In the genomic region with DNA sequence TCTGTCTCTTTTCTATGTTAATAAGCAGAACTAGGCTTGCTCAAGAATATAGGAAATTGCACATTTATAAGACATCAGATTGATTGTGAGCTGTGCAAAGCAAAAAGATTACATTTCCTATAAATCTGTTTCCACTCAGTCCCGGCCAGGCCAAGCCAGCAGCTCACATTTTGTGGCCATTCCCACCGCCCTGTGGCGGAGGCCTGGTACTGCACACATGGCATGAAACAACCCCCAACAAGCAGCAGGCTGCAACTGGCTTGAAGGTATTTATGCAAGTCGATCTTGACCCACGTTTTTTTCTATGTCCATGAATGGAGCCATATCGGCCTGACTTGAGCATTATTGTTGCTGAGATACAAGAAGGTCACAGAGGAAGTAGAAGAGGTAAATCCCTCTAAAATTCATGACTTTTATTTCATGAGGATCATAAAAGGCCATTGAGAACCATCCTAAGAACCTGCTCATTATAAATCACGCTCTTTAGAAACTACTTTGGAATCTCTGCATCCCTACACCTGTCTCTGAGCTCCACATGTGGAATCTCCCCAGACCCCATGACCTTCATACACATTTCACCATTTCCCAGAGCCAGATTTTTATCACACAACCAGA, we compare ENCODE assay signal across 8 cellular contexts.
DNase-seq lines count a peak whose midpoint lies in the region; ATAC-seq and TF ChIP-seq lines count a peak whose summit lies in the region.

No MANE protein-coding gene starts in this region.

- DNase-seq in NOMO-1 (lab: John Stamatoyannopoulos, UW; ENCODE audit: unreplicated experiment in 2 of 2) (peak; percentile 28 to 31), NOMO-1 treated with dmso at 0.1 percent for 144 hours (lab: John Stamatoyannopoulos, UW; ENCODE audit: unreplicated experiment) (no peak), SK-N-SH (peak; percentile 72), dorsolateral prefrontal cortex (peak; percentile 32 to 86 (median 76)), lower leg skin (ENCODE audit: low spot score in 2 of 2) (peak; percentile 33 to 88)
- DNase-seq in stimulated activated naive B cell treated with anti-CD40 and anti-IgM and Interleukin-4, amounts not matched to agents 10 μg/mL and 1 μg/mL and 100 μg/mL, for 72 hours: peak; percentile 34

- no peaks in the 10 kb centered on the region for H3K36me3 Mint-ChIP-seq in stimulated activated naive B cell treated with anti-CD40 and anti-IgM and Interleukin-4, amounts not matched to agents 10 μg/mL and 1 μg/mL and 100 μg/mL, for 72 hours

- TF ChIP-seq EP300 in SK-N-SH (IDR thresholded peaks at IDR 0.05; ENCODE audit: borderline replicate concordance in 1 of 2, low read depth in 1 of 2, low read length in 1 of 2): no peak

- H3K4me3 ChIP-seq in SK-N-SH (ENCODE audit: low read depth in 2 of 2, low read length in 1 of 2): 0 out of 4 replicates have a peak overlapping the region, but pooled peaks of 1 of the 2 experiments have one; percentile 9
- no peak overlapping the region for H3K4me3 ChIP-seq in dorsolateral prefrontal cortex
- H3K4me3 ChIP-seq in lower leg skin (ENCODE audit: low read depth, poor library complexity, severe bottlenecking): no peak overlapping the region

- no peaks in the 10 kb centered on the region for H3F3A ChIP-seq in SK-N-SH (replicated peaks; ENCODE audit: insufficient read depth)

- H3K27ac ChIP-seq in SK-N-SH (ENCODE audit: low read depth in 2 of 2, low read length in 1 of 2): no peak overlapping the region
- H3K27ac ChIP-seq in dorsolateral prefrontal cortex: no peak overlapping the region

- H3K4me1 ChIP-seq in SK-N-SH (ENCODE audit: control insufficient read depth in 1 of 2, insufficient read depth in 2 of 2, low read depth in 1 of 2, low read length in 1 of 2): no peaks in the 10 kb centered on the region; a peak in 2 of 4 replicates

- ATAC-seq in HG03378 (IDR thresholded peaks at IDR 0.05; ENCODE audit: unreplicated experiment) (peak; percentile 50), HG03457 (IDR thresholded peaks at IDR 0.05; ENCODE audit: unreplicated experiment) (no peak)
- ATAC-seq in stimulated activated naive B cell treated with anti-CD40 and anti-IgM and Interleukin-4, amounts not matched to agents 10 μg/mL and 1 μg/mL and 100 μg/mL, for 72 hours (replicated peaks): peak; percentile 76 to 77

- H4K20me1 ChIP-seq in SK-N-SH (ENCODE audit: insufficient read depth): no peaks in the 10 kb centered on the region

- H3K4me2 ChIP-seq in SK-N-SH: no peak overlapping the region

- TF ChIP-seq POLR2A in lower leg skin (IDR thresholded peaks at IDR 0.05): no peak

- intact Hi-C loops in dorsolateral prefrontal cortex (cut with DNase I): loop anchor here in 1 of 2 donors (5.0 kb wide), 1 partner anchor 1574 kb away; no protein-coding TSS in a partner anchor
- intact Hi-C loops in lower leg skin (cut with DNase I; ENCODE audit: low total_unique reads): no loop called here

- WGBS in SK-N-SH (ENCODE audit: low lambda C conversion rate): 7% methylated on average over 7 of the region's 7 CpGs
- 19 to 27% methylated on average over 7 of the region's 7 CpGs for WGBS in lower leg skin, 2 donors

- H3K36me3 ChIP-seq in SK-N-SH (replicated peaks in 1 of 2; ENCODE audit: control insufficient read depth in 1 of 2, insufficient read depth in 2 of 2, low read length in 1 of 2): no peaks in the 10 kb centered on the region

- TF ChIP-seq CTCF in SK-N-SH (IDR thresholded peaks at IDR 0.05) (peak; percentile 77), dorsolateral prefrontal cortex (IDR thresholded peaks at IDR 0.05 in 54 of 56, conservative IDR thresholded peaks at IDR 0.05 in 2 of 56; ENCODE audit: low read depth in 1 of 56, partially characterized antibody in 56 of 56) (peak; percentile 42 to 92 (median 86)), lower leg skin (IDR thresholded peaks at IDR 0.05) (peak in 1 of 3 donors; percentile 45)

- peak; percentile 86 for TF ChIP-seq RAD21 in SK-N-SH (IDR thresholded peaks at IDR 0.05; ENCODE audit: low read length)

- peaks cover 15 to 28% of the 10 kb centered on the region in 2 donors for H3K27me3 Mint-ChIP-seq in stimulated activated naive B cell treated with anti-CD40 and anti-IgM and Interleukin-4, amounts not matched to agents 10 μg/mL and 1 μg/mL and 100 μg/mL, for 72 hours

- no peak overlapping the region for H3K4me3 Mint-ChIP-seq in stimulated activated naive B cell treated with anti-CD40 and anti-IgM and Interleukin-4, amounts not matched to agents 10 μg/mL and 1 μg/mL and 100 μg/mL, for 72 hours

- CTCF ChIA-PET in SK-N-SH (lab: Yijun Ruan, JAX): interaction anchor here (0.6 to 4.4 kb wide), 20 partner anchors 9 to 329 kb away, joined by 3 to 27 read pairs (median 4); no protein-coding TSS in a partner anchor

- H3K27me3 ChIP-seq in SK-N-SH (ENCODE audit: insufficient read depth) (no peaks in the 10 kb centered on the region), dorsolateral prefrontal cortex (peaks cover 0 to 7% (median 0%) of the 10 kb centered on the region in 45 donors)

- H3K9ac ChIP-seq in SK-N-SH: no peak overlapping the region

- no peaks in the 10 kb centered on the region for H3K4me1 Mint-ChIP-seq in stimulated activated naive B cell treated with anti-CD40 and anti-IgM and Interleukin-4, amounts not matched to agents 10 μg/mL and 1 μg/mL and 100 μg/mL, for 72 hours

- POLR2A ChIA-PET in SK-N-SH (lab: Yijun Ruan, JAX): no interaction called here

- no peak overlapping the region for H2AFZ ChIP-seq in SK-N-SH (ENCODE audit: low read depth)

- H3K79me2 ChIP-seq in SK-N-SH (ENCODE audit: insufficient read depth): no peaks in the 10 kb centered on the region

- H3K9me3 ChIP-seq in SK-N-SH: no peaks in the 10 kb centered on the region

- H3K9me3 Mint-ChIP-seq in stimulated activated naive B cell treated with anti-CD40 and anti-IgM and Interleukin-4, amounts not matched to agents 10 μg/mL and 1 μg/mL and 100 μg/mL, for 72 hours: no peaks in the 10 kb centered on the region

- H3K27ac Mint-ChIP-seq in stimulated activated naive B cell treated with anti-CD40 and anti-IgM and Interleukin-4, amounts not matched to agents 10 μg/mL and 1 μg/mL and 100 μg/mL, for 72 hours: no peak overlapping the region

- no peaks in the 10 kb centered on the region for H3K9me2 ChIP-seq in SK-N-SH

TF ChIP-seq in SK-N-SH, 30 proteins besides CTCF, POLR2A, EP300 and RAD21:
- TF ChIP-seq, protein P1, sequence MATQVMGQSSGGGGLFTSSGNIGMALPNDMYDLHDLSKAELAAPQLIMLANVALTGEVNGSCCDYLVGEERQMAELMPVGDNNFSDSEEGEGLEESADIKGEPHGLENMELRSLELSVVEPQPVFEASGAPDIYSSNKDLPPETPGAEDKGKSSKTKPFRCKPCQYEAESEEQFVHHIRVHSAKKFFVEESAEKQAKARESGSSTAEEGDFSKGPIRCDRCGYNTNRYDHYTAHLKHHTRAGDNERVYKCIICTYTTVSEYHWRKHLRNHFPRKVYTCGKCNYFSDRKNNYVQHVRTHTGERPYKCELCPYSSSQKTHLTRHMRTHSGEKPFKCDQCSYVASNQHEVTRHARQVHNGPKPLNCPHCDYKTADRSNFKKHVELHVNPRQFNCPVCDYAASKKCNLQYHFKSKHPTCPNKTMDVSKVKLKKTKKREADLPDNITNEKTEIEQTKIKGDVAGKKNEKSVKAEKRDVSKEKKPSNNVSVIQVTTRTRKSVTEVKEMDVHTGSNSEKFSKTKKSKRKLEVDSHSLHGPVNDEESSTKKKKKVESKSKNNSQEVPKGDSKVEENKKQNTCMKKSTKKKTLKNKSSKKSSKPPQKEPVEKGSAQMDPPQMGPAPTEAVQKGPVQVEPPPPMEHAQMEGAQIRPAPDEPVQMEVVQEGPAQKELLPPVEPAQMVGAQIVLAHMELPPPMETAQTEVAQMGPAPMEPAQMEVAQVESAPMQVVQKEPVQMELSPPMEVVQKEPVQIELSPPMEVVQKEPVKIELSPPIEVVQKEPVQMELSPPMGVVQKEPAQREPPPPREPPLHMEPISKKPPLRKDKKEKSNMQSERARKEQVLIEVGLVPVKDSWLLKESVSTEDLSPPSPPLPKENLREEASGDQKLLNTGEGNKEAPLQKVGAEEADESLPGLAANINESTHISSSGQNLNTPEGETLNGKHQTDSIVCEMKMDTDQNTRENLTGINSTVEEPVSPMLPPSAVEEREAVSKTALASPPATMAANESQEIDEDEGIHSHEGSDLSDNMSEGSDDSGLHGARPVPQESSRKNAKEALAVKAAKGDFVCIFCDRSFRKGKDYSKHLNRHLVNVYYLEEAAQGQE (IDR thresholded peaks at IDR 0.05; ENCODE audit: low read depth, low read length): no peak
- TF ChIP-seq GATA2 (CRISPR knock-in tag; IDR thresholded peaks at IDR 0.05): no peak
- peak; percentile 25 for TF ChIP-seq CHD2 (IDR thresholded peaks at IDR 0.05; ENCODE audit: low read length, partially characterized antibody)
- TF ChIP-seq EZH2phosphoT487 (IDR thresholded peaks at IDR 0.05; ENCODE audit: borderline replicate concordance, low read depth): no peak
- peak; percentile 76 for TF ChIP-seq SMC3 (IDR thresholded peaks at IDR 0.05; ENCODE audit: low read depth, low read length)
TF ChIP-seq in SK-N-SH: peak in this region for 2.
